ENCODE assay signal across 17 cellular contexts in the genomic region with DNA sequence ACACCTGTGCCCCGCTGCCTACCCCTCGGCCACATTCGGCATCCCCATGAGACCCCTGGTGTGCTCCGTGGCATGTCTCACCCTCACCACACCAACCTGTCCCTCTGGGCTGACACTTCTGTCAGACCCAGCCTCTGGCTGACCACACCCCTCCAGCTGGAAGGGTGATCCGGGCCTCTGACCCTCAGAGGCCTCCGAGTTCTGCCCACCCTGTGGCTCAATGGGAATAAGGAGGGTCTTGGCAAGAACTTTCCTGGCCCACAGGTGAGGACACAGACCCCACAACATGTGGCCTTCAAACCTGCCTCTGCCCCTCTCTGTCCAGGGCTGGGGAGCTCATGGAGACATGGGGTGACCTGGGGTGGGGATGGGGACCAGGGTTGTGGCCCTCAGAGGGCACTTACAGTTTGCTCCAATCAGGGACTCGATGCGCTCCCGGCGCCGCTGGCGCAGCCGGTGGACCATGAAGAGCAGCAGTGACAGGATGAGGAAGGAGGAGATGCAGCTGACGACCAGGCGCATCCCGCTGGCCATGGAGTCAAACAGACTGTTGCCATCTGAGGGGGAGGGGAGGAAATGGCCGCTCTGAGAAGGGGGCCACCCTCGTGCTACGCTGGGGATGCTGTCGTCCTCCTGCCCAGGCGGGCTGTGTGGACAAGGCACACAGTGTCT.
"Had no signal": no experiment of that assay in that cellular context is flagged by ENCODE, and none has a peak within 500 bp of the region (broad histone marks: within the 10 kb centered on the region; RNA-seq: fewer than 3 reads in every experiment).

No MANE protein-coding gene starts in this region.

- H3K4me1 ChIP-seq: stomach had no signal

- H3K27me3 Mint-ChIP-seq: activated B cell treated with CpG ODN at 0.5 μM for 24 hours; activated CD8-positive, alpha-beta memory T cell treated with anti-CD3 and anti-CD28 coated beads, Interleukin-2, amount 10 ng/mL, durations not matched to agents 7 days and 5 days; central memory CD8-positive, alpha-beta T cell; dendritic cell treated with granulocyte-macrophage colony-stimulating factor and Interleukin-4, amounts not matched to agents 40 ng/mL and 50 ng/mL, for 4 days; effector memory CD8-positive, alpha-beta T cell; T-helper 17 cell had no signal

- H3K9me3 Mint-ChIP-seq: activated B cell treated with CpG ODN at 0.5 μM for 24 hours; brain; central memory CD8-positive, alpha-beta T cell; dendritic cell treated with granulocyte-macrophage colony-stimulating factor and Interleukin-4, amounts not matched to agents 40 ng/mL and 50 ng/mL, for 4 days; effector memory CD8-positive, alpha-beta T cell; nephron progenitor cell had no signal

- ATAC-seq: activated CD8-positive, alpha-beta memory T cell treated with anti-CD3 and anti-CD28 coated beads, Interleukin-2, amount 10 ng/mL, durations not matched to agents 7 days and 5 days; effector memory CD8-positive, alpha-beta T cell; T-helper 17 cell had no signal

- H3K27ac ChIP-seq: stomach, thoracic aorta had no signal

- H3K27me3 ChIP-seq: stomach had no signal

- H3K4me1 Mint-ChIP-seq: activated B cell treated with CpG ODN at 0.5 μM for 24 hours; activated CD8-positive, alpha-beta memory T cell treated with anti-CD3 and anti-CD28 coated beads, Interleukin-2, amount 10 ng/mL, durations not matched to agents 7 days and 5 days; brain; central memory CD8-positive, alpha-beta T cell; nephron progenitor cell had no signal

- H3K4me3 ChIP-seq: stomach, thoracic aorta had no signal

- H3K27ac Mint-ChIP-seq: activated B cell treated with CpG ODN at 0.5 μM for 24 hours; activated CD8-positive, alpha-beta memory T cell treated with anti-CD3 and anti-CD28 coated beads, Interleukin-2, amount 10 ng/mL, durations not matched to agents 7 days and 5 days; dendritic cell treated with granulocyte-macrophage colony-stimulating factor and Interleukin-4, amounts not matched to agents 40 ng/mL and 50 ng/mL, for 4 days; nephron progenitor cell; T-helper 17 cell had no signal

- DNase-seq: activated B cell treated with CpG ODN at 0.5 μM for 24 hours; activated CD8-positive, alpha-beta memory T cell treated with anti-CD3 and anti-CD28 coated beads, Interleukin-2, amount 10 ng/mL, durations not matched to agents 7 days and 5 days; activated naive CD4-positive, alpha-beta T cell; activated T-cell treated with anti-CD3 and anti-CD28 coated beads, Interleukin-2, amount 50 U/mL, for 48 hours; amniotic stem cell; effector memory CD8-positive, alpha-beta T cell; erythroblast; hypothalamus; nephron progenitor cell; stimulated activated CD4-positive, alpha-beta T cell treated with anti-CD3 and anti-CD28 coated beads, Interleukin-15, amount 100 ng/mL, for 24 hours; stimulated activated CD4-positive, alpha-beta T cell treated with anti-CD3 and anti-CD28 coated beads, Interleukin-4, amount 100 ng/mL, for 4 hours; stomach; T-helper 17 cell had no signal

- H3K9me3 ChIP-seq: stomach, thoracic aorta had no signal

- H3K4me3 Mint-ChIP-seq: activated B cell treated with CpG ODN at 0.5 μM for 24 hours; activated CD8-positive, alpha-beta memory T cell treated with anti-CD3 and anti-CD28 coated beads, Interleukin-2, amount 10 ng/mL, durations not matched to agents 7 days and 5 days; brain; central memory CD8-positive, alpha-beta T cell; dendritic cell treated with granulocyte-macrophage colony-stimulating factor and Interleukin-4, amounts not matched to agents 40 ng/mL and 50 ng/mL, for 4 days; effector memory CD8-positive, alpha-beta T cell; nephron progenitor cell; T-helper 17 cell had no signal
